In the genomic region with DNA sequence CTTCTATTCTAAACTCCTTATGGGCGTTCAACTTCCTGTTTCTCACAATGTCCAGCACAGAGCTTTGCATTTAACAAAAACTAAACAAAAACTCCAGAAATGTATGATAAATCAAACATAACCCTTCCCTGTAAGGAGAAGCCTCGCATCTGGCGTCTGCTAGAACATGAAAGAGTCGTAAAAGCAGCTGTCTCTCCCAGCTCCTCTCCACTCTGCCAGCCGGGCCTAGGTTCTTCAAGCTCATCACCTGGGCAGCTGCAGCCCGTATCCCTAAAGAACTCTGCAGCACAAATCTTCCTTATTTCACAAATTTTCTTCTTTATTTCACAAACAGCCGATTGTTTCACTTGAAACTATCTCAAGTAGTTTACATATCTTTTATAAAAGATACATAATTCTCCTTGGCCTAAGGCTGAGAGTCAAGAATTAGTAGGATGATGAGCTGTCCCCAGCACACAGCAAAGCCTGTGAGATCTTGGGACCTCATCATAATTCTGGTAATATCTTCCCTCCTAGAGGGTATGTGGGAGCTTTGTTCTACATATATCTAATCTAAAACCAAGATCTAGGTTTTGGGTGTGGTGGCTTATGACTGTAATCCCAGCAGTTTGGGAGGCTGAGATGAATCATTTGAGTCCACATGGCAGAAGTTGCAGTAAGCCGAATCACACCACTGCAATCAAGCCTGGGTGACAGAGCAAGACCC, we compare ENCODE assay signal across 1 cellular context.
TF ChIP-seq lines count a peak whose summit lies in the region.

No MANE protein-coding gene starts in this region.

TF ChIP-seq in GM23338, 12 proteins besides CTCF, POLR2A, EP300 and RAD21 (continued from another document):
- TF ChIP-seq REST (IDR thresholded peaks at IDR 0.05; ENCODE audit: unreplicated experiment) = no peak
- no peak for TF ChIP-seq NANOG (IDR thresholded peaks at IDR 0.05; ENCODE audit: borderline replicate concordance)
- no peak for TF ChIP-seq ZNF114 (CRISPR knock-in tag; IDR thresholded peaks at IDR 0.05)
- no peak for TF ChIP-seq CREB1 (CRISPR knock-in tag; IDR thresholded peaks at IDR 0.05; ENCODE audit: low read depth)
- no peak for TF ChIP-seq JUNB (IDR thresholded peaks at IDR 0.05; ENCODE audit: unreplicated experiment)
- TF ChIP-seq EZH2 (IDR thresholded peaks at IDR 0.05; ENCODE audit: low read depth, unreplicated experiment) = no peak
